16 cellular contexts compared by ENCODE assay signal in the genomic region with DNA sequence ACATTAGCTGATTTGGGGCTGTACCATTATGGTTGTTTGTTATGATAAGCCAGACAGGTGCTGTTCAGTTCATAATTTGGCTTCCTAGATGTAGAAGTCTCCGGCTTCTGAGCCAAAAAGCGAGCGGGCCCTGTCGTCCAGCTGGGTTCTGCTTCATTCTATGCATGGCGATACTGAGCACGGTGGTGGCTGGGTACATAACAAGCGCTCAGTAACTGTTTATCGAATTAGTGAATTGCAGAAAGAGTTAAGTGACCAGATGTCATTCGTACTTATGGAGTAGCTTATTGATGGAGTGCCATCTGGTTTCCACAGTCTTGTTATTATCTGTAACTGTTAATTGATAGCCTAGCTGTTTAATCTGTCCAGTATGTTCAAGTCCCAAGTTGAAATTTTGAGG.
DNase-seq lines count a peak whose midpoint lies in the region; ATAC-seq and TF ChIP-seq lines count a peak whose summit lies in the region.
"Had no signal": no experiment of that assay in that cellular context is flagged by ENCODE, and none has a peak within 500 bp of the region (broad histone marks: within the 10 kb centered on the region; RNA-seq: fewer than 3 reads in every experiment).

No MANE protein-coding gene starts in this region.

- no peak overlapping the region for H2BK12ac ChIP-seq in mesenchymal stem cell (ENCODE audit: low read length in 2 of 2)

- no peaks in the 10 kb centered on the region for H3K27me3 ChIP-seq in mesenchymal stem cell (ENCODE audit: control insufficient read depth in 1 of 2, insufficient read depth in 1 of 2, low read length in 2 of 2)

- H3K4me1 Mint-ChIP-seq in brain = peaks cover 67% of the 10 kb centered on the region
- no peaks in the 10 kb centered on the region for H3K4me1 Mint-ChIP-seq in activated CD8-positive, alpha-beta memory T cell treated with anti-CD3 and anti-CD28 coated beads, Interleukin-2, amount 10 ng/mL, durations not matched to agents 7 days and 5 days
- H3K4me1 Mint-ChIP-seq in activated T-helper 1 cell treated with anti-CD3 and anti-CD28 coated beads, Interleukin-12 subunit alpha, Interleukin-12 subunit beta, Interleukin-2, Interleukin-4 antibody, amounts not matched to agents 30 ng/mL and 10 ng/mL and 1 ng/mL, durations not matched to agents 14 hours and 24 hours and 36 hours (ENCODE audit: low read depth) = no peaks in the 10 kb centered on the region

- H3K27me3 Mint-ChIP-seq in brain = no peaks in the 10 kb centered on the region
- no peaks in the 10 kb centered on the region for H3K27me3 Mint-ChIP-seq in activated CD8-positive, alpha-beta memory T cell treated with anti-CD3 and anti-CD28 coated beads, Interleukin-2, amount 10 ng/mL, durations not matched to agents 7 days and 5 days
- H3K27me3 Mint-ChIP-seq in activated T-helper 1 cell treated with anti-CD3 and anti-CD28 coated beads, Interleukin-12 subunit alpha, Interleukin-12 subunit beta, Interleukin-2, Interleukin-4 antibody, amounts not matched to agents 30 ng/mL and 10 ng/mL and 1 ng/mL, durations not matched to agents 14 hours and 24 hours and 36 hours (ENCODE audit: insufficient read depth) = no peaks in the 10 kb centered on the region

- WGBS in mesenchymal stem cell = 94% methylated on average over 9 of the region's 9 CpGs

- peaks cover 0 to 3% of the 10 kb centered on the region in 2 experiments for H3K36me3 ChIP-seq in mesenchymal stem cell (ENCODE audit: control insufficient read depth in 1 of 2, insufficient read depth in 2 of 2, low read depth in 1 of 2, low read length in 2 of 2)

- H3K27ac Mint-ChIP-seq in brain = peak overlapping the region in 3 of 5 experiments; percentile 22 to 85 (median 72)
- no peak overlapping the region for H3K27ac Mint-ChIP-seq in activated CD8-positive, alpha-beta memory T cell treated with anti-CD3 and anti-CD28 coated beads, Interleukin-2, amount 10 ng/mL, durations not matched to agents 7 days and 5 days
- no peak overlapping the region for H3K27ac Mint-ChIP-seq in activated T-helper 1 cell treated with anti-CD3 and anti-CD28 coated beads, Interleukin-12 subunit alpha, Interleukin-12 subunit beta, Interleukin-2, Interleukin-4 antibody, amounts not matched to agents 30 ng/mL and 10 ng/mL and 1 ng/mL, durations not matched to agents 14 hours and 24 hours and 36 hours
- H3K27ac Mint-ChIP-seq: CD14-positive monocyte, GM23338 had no signal

- H2BK5ac ChIP-seq in mesenchymal stem cell (ENCODE audit: low read depth, low read length, poor library complexity, severe bottlenecking) = no peak overlapping the region

- CTCF ChIA-PET in activated CD8-positive, alpha-beta memory T cell treated with anti-CD3 and anti-CD28 coated beads, Interleukin-2, amount 10 ng/mL, durations not matched to agents 7 days and 5 days (lab: Charles Lee) = no interaction called here

- H4K91ac ChIP-seq in mesenchymal stem cell (ENCODE audit: low read length) = no peak overlapping the region

- H3K9me3 Mint-ChIP-seq in brain = no peaks in the 10 kb centered on the region
- H3K9me3 Mint-ChIP-seq in activated CD8-positive, alpha-beta memory T cell treated with anti-CD3 and anti-CD28 coated beads, Interleukin-2, amount 10 ng/mL, durations not matched to agents 7 days and 5 days (ENCODE audit: low read depth) = no peaks in the 10 kb centered on the region
- no peaks in the 10 kb centered on the region for H3K9me3 Mint-ChIP-seq in activated T-helper 1 cell treated with anti-CD3 and anti-CD28 coated beads, Interleukin-12 subunit alpha, Interleukin-12 subunit beta, Interleukin-2, Interleukin-4 antibody, amounts not matched to agents 30 ng/mL and 10 ng/mL and 1 ng/mL, durations not matched to agents 14 hours and 24 hours and 36 hours
- H3K9me3 Mint-ChIP-seq: CD14-positive monocyte, GM23338 had no signal

- H3K4me3 Mint-ChIP-seq in brain = peak overlapping the region in 1 of 5 experiments; percentile 40
- no peak overlapping the region for H3K4me3 Mint-ChIP-seq in activated CD8-positive, alpha-beta memory T cell treated with anti-CD3 and anti-CD28 coated beads, Interleukin-2, amount 10 ng/mL, durations not matched to agents 7 days and 5 days
- H3K4me3 Mint-ChIP-seq in activated T-helper 1 cell treated with anti-CD3 and anti-CD28 coated beads, Interleukin-12 subunit alpha, Interleukin-12 subunit beta, Interleukin-2, Interleukin-4 antibody, amounts not matched to agents 30 ng/mL and 10 ng/mL and 1 ng/mL, durations not matched to agents 14 hours and 24 hours and 36 hours = no peak overlapping the region
- H3K4me3 Mint-ChIP-seq: CD14-positive monocyte, GM23338 had no signal

- H3K9ac ChIP-seq in mesenchymal stem cell (ENCODE audit: low read length) = no peak overlapping the region

- no peak overlapping the region for H2AFZ ChIP-seq in mesenchymal stem cell (ENCODE audit: low read depth, low read length)
- H2AFZ ChIP-seq: GM23338 had no signal

- peaks cover 21% of the 10 kb centered on the region for H3K79me1 ChIP-seq in mesenchymal stem cell (replicated peaks; ENCODE audit: low read length, poor library complexity, severe bottlenecking)

- no peak overlapping the region for H4K8ac ChIP-seq in mesenchymal stem cell (ENCODE audit: low read length)

- ATAC-seq in activated CD8-positive, alpha-beta memory T cell treated with anti-CD3 and anti-CD28 coated beads, Interleukin-2, amount 10 ng/mL, durations not matched to agents 7 days and 5 days = no peak
- ATAC-seq: GM23338 had no signal

- no peak overlapping the region for H2AK5ac ChIP-seq in mesenchymal stem cell (ENCODE audit: low read length, severe bottlenecking)

- no peak overlapping the region for H3K4ac ChIP-seq in mesenchymal stem cell (ENCODE audit: low read depth in 1 of 2, low read length in 2 of 2)

- peak; percentile 3 for DNase-seq in DMS153 (lab: John Stamatoyannopoulos, UW)
- DNase-seq in DMS153 treated with DMSO at 0.1 percent for 48 hours (lab: John Stamatoyannopoulos, UW; ENCODE audit: unreplicated experiment) = no peak
- DNase-seq in NCI-H1105 (lab: John Stamatoyannopoulos, UW) = peak; percentile 15
- peak; percentile 81 for DNase-seq in NCI-H446 treated with DMSO at 0.1 percent for 48 hours (lab: John Stamatoyannopoulos, UW)
- DNase-seq in activated CD8-positive, alpha-beta memory T cell treated with anti-CD3 and anti-CD28 coated beads, Interleukin-2, amount 10 ng/mL, durations not matched to agents 7 days and 5 days = no peak
- no peak for DNase-seq in activated T-helper 1 cell treated with anti-CD3 and anti-CD28 coated beads, Interleukin-12 subunit alpha, Interleukin-12 subunit beta, Interleukin-2, Interleukin-4 antibody, amounts not matched to agents 30 ng/mL and 10 ng/mL and 1 ng/mL, durations not matched to agents 14 hours and 24 hours and 36 hours (ENCODE audit: low spot score)
- no peak for DNase-seq in mesenchymal stem cell
- DNase-seq: AML-193, HCEC 1CT, IMR-90, NCI-H187 treated with DMSO at 0.1 percent for 48 hours, SHP77 treated with DMSO at 0.1 percent for 48 hours had no signal

- intact Hi-C loops in activated T-helper 1 cell treated with anti-CD3 and anti-CD28 coated beads, Interleukin-12 subunit alpha, Interleukin-12 subunit beta, Interleukin-2, Interleukin-4 antibody, amounts not matched to agents 30 ng/mL and 10 ng/mL and 1 ng/mL, durations not matched to agents 14 hours and 24 hours and 36 hours (cut with micrococcal nuclease) = no loop called here

- no peak overlapping the region for H3K27ac ChIP-seq in mesenchymal stem cell (ENCODE audit: low read length, poor library complexity, severe bottlenecking)
- H3K27ac ChIP-seq: 22Rv1 had no signal

- peaks cover 5% of the 10 kb centered on the region for H3K4me1 ChIP-seq in mesenchymal stem cell (ENCODE audit: control insufficient read depth, insufficient read depth, low read depth, low read length)

- TF ChIP-seq CTCF in brain (conservative IDR thresholded peaks at IDR 0.05) = no peak

- no peak overlapping the region for H3K18ac ChIP-seq in mesenchymal stem cell (ENCODE audit: low read depth in 1 of 2, low read length in 2 of 2)

- H3K23ac ChIP-seq in mesenchymal stem cell (ENCODE audit: low read length in 2 of 2) = no peak overlapping the region

- no peaks in the 10 kb centered on the region for H3K9me3 ChIP-seq in mesenchymal stem cell (ENCODE audit: control insufficient read depth, low read length)

- H2BK15ac ChIP-seq in mesenchymal stem cell (ENCODE audit: low read depth, poor library complexity, severe bottlenecking) = no peak overlapping the region

- no peak overlapping the region for H3K4me2 ChIP-seq in mesenchymal stem cell (ENCODE audit: low read length, poor library complexity, severe bottlenecking)
- H3K4me2 ChIP-seq: GM23338 had no signal

- no peak overlapping the region for H3K4me3 ChIP-seq in mesenchymal stem cell (ENCODE audit: insufficient read depth in 1 of 2, low read depth in 1 of 2, low read length in 2 of 2)
- H3K4me3 ChIP-seq: GM23338 had no signal

- H3K36me3 Mint-ChIP-seq in brain = peaks cover 8% of the 10 kb centered on the region
- H3K36me3 Mint-ChIP-seq in activated CD8-positive, alpha-beta memory T cell treated with anti-CD3 and anti-CD28 coated beads, Interleukin-2, amount 10 ng/mL, durations not matched to agents 7 days and 5 days = no peaks in the 10 kb centered on the region
- no peaks in the 10 kb centered on the region for H3K36me3 Mint-ChIP-seq in activated T-helper 1 cell treated with anti-CD3 and anti-CD28 coated beads, Interleukin-12 subunit alpha, Interleukin-12 subunit beta, Interleukin-2, Interleukin-4 antibody, amounts not matched to agents 30 ng/mL and 10 ng/mL and 1 ng/mL, durations not matched to agents 14 hours and 24 hours and 36 hours (ENCODE audit: low read depth)

- no peak overlapping the region for H3K14ac ChIP-seq in mesenchymal stem cell (ENCODE audit: low read length in 2 of 2)

- H2BK120ac ChIP-seq in mesenchymal stem cell (ENCODE audit: low read depth, low read length) = no peak overlapping the region

Comparison
In these comparisons a context has a peak if more than half of its experiments do, and no peak if none do; other contexts are left out.
1. DNase-seq: peak in DMS153 (single experiment), NCI-H1105 (single experiment) and NCI-H446 treated with DMSO at 0.1 percent for 48 hours (single experiment); none in DMS153 treated with DMSO at 0.1 percent for 48 hours (single experiment), activated CD8-positive, alpha-beta memory T cell treated with anti-CD3 and anti-CD28 coated beads, Interleukin-2, amount 10 ng/mL, durations not matched to agents 7 days and 5 days (single experiment), activated T-helper 1 cell treated with anti-CD3 and anti-CD28 coated beads, Interleukin-12 subunit alpha, Interleukin-12 subunit beta, Interleukin-2, Interleukin-4 antibody, amounts not matched to agents 30 ng/mL and 10 ng/mL and 1 ng/mL, durations not matched to agents 14 hours and 24 hours and 36 hours (single experiment) and mesenchymal stem cell (single experiment).
2. H3K27ac Mint-ChIP-seq: peak in brain (3 of 5); none in activated CD8-positive, alpha-beta memory T cell treated with anti-CD3 and anti-CD28 coated beads, Interleukin-2, amount 10 ng/mL, durations not matched to agents 7 days and 5 days (single experiment) and activated T-helper 1 cell treated with anti-CD3 and anti-CD28 coated beads, Interleukin-12 subunit alpha, Interleukin-12 subunit beta, Interleukin-2, Interleukin-4 antibody, amounts not matched to agents 30 ng/mL and 10 ng/mL and 1 ng/mL, durations not matched to agents 14 hours and 24 hours and 36 hours (single experiment).